In genomic region chr17:69433093-69433492, GRCh38 we compare ENCODE assay signal across 17 cellular contexts.
"Had no signal": no experiment of that assay in that cellular context is flagged by ENCODE, and none has a peak within 500 bp of the region (broad histone marks: within the 10 kb centered on the region; RNA-seq: fewer than 3 reads in every experiment).

No MANE protein-coding gene starts in this region.

- H3K4me3 Mint-ChIP-seq: naive thymus-derived CD8-positive, alpha-beta T cell had no signal

- FAIRE-seq: colon had no signal

- H3K27ac ChIP-seq: heart left ventricle, neutrophil, right atrium auricular region, skin epidermis, stomach, thoracic aorta had no signal

- DNase-seq: dermis blood vessel endothelial cell; esophagus squamous epithelium; foreskin melanocyte; heart left ventricle; hippocampal formation; naive thymus-derived CD8-positive, alpha-beta T cell; sigmoid colon; stimulated activated CD4-positive, alpha-beta T cell treated with anti-CD3 and anti-CD28 coated beads, Interleukin-12 subunit alpha, Interleukin-12 subunit beta, amount 100 ng/mL, for 4 hours; stimulated activated naive CD4-positive, alpha-beta T cell; stomach; substantia nigra; trophoblast cell had no signal

- H3K4me3 ChIP-seq: esophagus squamous epithelium, heart left ventricle, right atrium auricular region, sigmoid colon, skin epidermis, stomach, thoracic aorta had no signal

- H3K27me3 Mint-ChIP-seq: naive thymus-derived CD8-positive, alpha-beta T cell had no signal

- H3K27me3 ChIP-seq: esophagus squamous epithelium, heart left ventricle, neutrophil, right atrium auricular region, sigmoid colon, stomach had no signal

- H3K36me3 ChIP-seq: esophagus squamous epithelium, heart left ventricle, neutrophil, right atrium auricular region, sigmoid colon, stomach, thoracic aorta had no signal

- H3K9me3 ChIP-seq: esophagus squamous epithelium, heart left ventricle, neutrophil, right atrium auricular region, sigmoid colon, stomach, thoracic aorta had no signal

- ATAC-seq: naive thymus-derived CD8-positive, alpha-beta T cell had no signal
